ENCODE assay signal across 8 cellular contexts in genomic region chr9:128438343-128439109, GRCh38. TPM values are rescaled to one million over a fixed set of nuclear protein-coding genes. Genes with fewer than 3 reads are reported as not detected.
DNase-seq lines count a peak whose midpoint lies in the region; ATAC-seq and TF ChIP-seq lines count a peak whose summit lies in the region.

No MANE protein-coding gene starts in this region.

- peaks cover 12% of the 10 kb centered on the region for H3K4me1 Mint-ChIP-seq in activated T-cell treated with anti-CD3 and anti-CD28 coated beads, Interleukin-2, amount 50 U/mL, for 72 hours (ENCODE audit: low read depth)
- H3K4me1 Mint-ChIP-seq in neural crest cell = peaks cover 5% of the 10 kb centered on the region

- peak; percentile 95 for ATAC-seq in activated T-cell treated with anti-CD3 and anti-CD28 coated beads, Interleukin-2, amount 50 U/mL, for 72 hours (replicated peaks in 1 of 2)

- H3K4me3 Mint-ChIP-seq in activated T-cell treated with anti-CD3 and anti-CD28 coated beads, Interleukin-2, amount 50 U/mL, for 72 hours = no peak overlapping the region
- H3K4me3 Mint-ChIP-seq in neural crest cell = no peak overlapping the region

- H3K9me3 Mint-ChIP-seq in activated T-cell treated with anti-CD3 and anti-CD28 coated beads, Interleukin-2, amount 50 U/mL, for 72 hours = no peaks in the 10 kb centered on the region
- H3K9me3 Mint-ChIP-seq in neural crest cell = no peaks in the 10 kb centered on the region

- CTCF ChIA-PET in RWPE1 (lab: Yijun Ruan, JAX) = interaction anchor here (0.5 to 2.1 kb wide), 30 partner anchors 8 to 1638 kb away, joined by 3 to 18 read pairs (median 3); partner anchors contain the start of gene URM1

- in situ Hi-C loops in GM13977 (cut with MboI; ENCODE audit: low pct_unique_long_range_greater_than_20kb, low sequenced_read_pairs, unreplicated experiment) = no loop called here

- peak; percentile 77 for DNase-seq in 8988T
- peak; percentile 88 for DNase-seq in GM13977 (ENCODE audit: low spot score)
- peak; percentile 90 to 93 for DNase-seq in Kasumi-1 (lab: John Stamatoyannopoulos, UW)
- DNase-seq in RWPE1 (ENCODE audit: low spot score) = peak; percentile 90
- DNase-seq in activated T-cell treated with anti-CD3 and anti-CD28 coated beads, Interleukin-2, amount 50 U/mL, for 72 hours = peak; percentile 85 to 88
- peak; percentile 89 for DNase-seq in fibroblast of pulmonary artery (ENCODE audit: low read depth)
- peak; percentile 93 for DNase-seq in neural crest cell (ENCODE audit: low read depth, low spot score)
- peak in 48 of 49 donors; percentile 19 to 92 (median 73) for DNase-seq in substantia nigra (lab: John Stamatoyannopoulos, UW)

- no peak overlapping the region for H3K27ac Mint-ChIP-seq in activated T-cell treated with anti-CD3 and anti-CD28 coated beads, Interleukin-2, amount 50 U/mL, for 72 hours
- H3K27ac Mint-ChIP-seq in neural crest cell (ENCODE audit: unreplicated experiment) = no peak overlapping the region

- H3K36me3 Mint-ChIP-seq in activated T-cell treated with anti-CD3 and anti-CD28 coated beads, Interleukin-2, amount 50 U/mL, for 72 hours (ENCODE audit: insufficient read depth in 2 of 2) = no peaks in the 10 kb centered on the region
- H3K36me3 Mint-ChIP-seq in neural crest cell (ENCODE audit: low read depth) = peaks cover 3% of the 10 kb centered on the region

- H3K4me3 ChIP-seq in fibroblast of pulmonary artery (replicated peaks; ENCODE audit: low read depth, low read length) = no peak overlapping the region

- H3K27ac ChIP-seq in RWPE1 = peak overlapping the region; percentile 37
- H3K27ac ChIP-seq in substantia nigra (ENCODE audit: low read depth, low read length, poor library complexity, severe bottlenecking) = peak overlapping the region; percentile 65

- POLR2A ChIA-PET in RWPE1 (lab: Yijun Ruan, JAX; ENCODE audit: low non-redundant PET) = no interaction called here

- H3K27me3 Mint-ChIP-seq in activated T-cell treated with anti-CD3 and anti-CD28 coated beads, Interleukin-2, amount 50 U/mL, for 72 hours (ENCODE audit: low read depth) = no peaks in the 10 kb centered on the region
- H3K27me3 Mint-ChIP-seq in neural crest cell (ENCODE audit: low read depth) = no peaks in the 10 kb centered on the region

- peak; percentile 94 for TF ChIP-seq CTCF in GM13977 (IDR thresholded peaks at IDR 0.05; ENCODE audit: extremely low read depth, insufficient read depth, missing control alignments)
- peak; percentile 100 for TF ChIP-seq CTCF in RWPE1 (conservative IDR thresholded peaks at IDR 0.05; ENCODE audit: low read depth)
- peak; percentile 94 for TF ChIP-seq CTCF in fibroblast of pulmonary artery (IDR thresholded peaks at IDR 0.05; ENCODE audit: low read length, missing control alignments)
- TF ChIP-seq CTCF in neural crest cell (conservative IDR thresholded peaks at IDR 0.05) = peak; percentile 92

RNA-seq across cellular contexts. Expression of gene ODF2, which starts 17.3 kb away (rescaled TPM):
- total RNA-seq in activated T-cell treated with anti-CD3 and anti-CD28 coated beads, Interleukin-2, amount 50 U/mL, for 72 hours = 10 to 100 TPM; 64.8 to 87.3 TPM
- total RNA-seq in neural crest cell = 85.2 and 85.5 TPM in 2 replicates

RNA-seq across cellular contexts. Expression of gene CERCAM, which starts 17.9 kb away (rescaled TPM):
- total RNA-seq in activated T-cell treated with anti-CD3 and anti-CD28 coated beads, Interleukin-2, amount 50 U/mL, for 72 hours = 1 to 10 TPM; 2.7 to 5.9 TPM
- 49.7 and 56.4 TPM in 2 replicates for total RNA-seq in neural crest cell
